ENCODE assay signal across 8 cellular contexts in the genomic region with DNA sequence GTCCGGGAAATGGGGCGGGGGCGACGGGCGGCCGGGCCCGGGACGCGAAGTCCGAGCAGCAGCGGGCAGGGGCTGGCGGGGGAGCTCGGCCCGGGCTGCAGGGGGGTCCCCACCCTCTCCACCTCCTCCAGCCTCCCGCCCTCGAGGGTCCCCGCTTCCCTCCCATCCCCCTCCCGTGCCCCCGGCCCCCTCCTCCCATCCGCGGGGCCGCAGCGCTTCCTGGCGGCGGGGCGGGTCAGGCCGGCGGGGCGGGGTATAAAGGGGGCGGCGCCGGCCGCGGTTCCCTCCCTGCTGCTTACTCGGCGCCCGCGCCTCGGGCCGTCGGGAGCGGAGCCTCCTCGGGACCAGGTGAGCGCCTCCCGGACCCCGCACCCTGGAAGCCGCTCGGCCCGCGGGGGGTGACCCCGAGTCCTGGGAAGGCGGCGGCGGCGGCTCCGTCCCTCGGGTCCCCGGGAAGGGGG. TPM values are rescaled to one million over a fixed set of nuclear protein-coding genes. Genes with fewer than 3 reads are reported as not detected.
DNase-seq lines count a peak whose midpoint lies in the region; ATAC-seq and TF ChIP-seq lines count a peak whose summit lies in the region.

A gene (plus strand): TSS at position 287 of the 461 bp plus-strand sequence.

- H3K27ac Mint-ChIP-seq in IgD-negative memory B cell, result peak within 1 kb of the TSS in 1 of 3 donors; percentile 89
- peak within 1 kb of the TSS; percentile 84 for H3K27ac Mint-ChIP-seq in endothelial cell (ENCODE audit: unreplicated experiment)
- no peak within 1 kb of the TSS for H3K27ac Mint-ChIP-seq in stimulated activated naive B cell treated with anti-CD40 and anti-IgM and Interleukin-4, amounts not matched to agents 10 μg/mL and 1 μg/mL and 100 μg/mL, for 72 hours

- H3K4me1 Mint-ChIP-seq in IgD-negative memory B cell, result no peaks in the 10 kb centered on the region
- H3K4me1 Mint-ChIP-seq in endothelial cell (ENCODE audit: unreplicated experiment), result peaks cover 13% of the 10 kb centered on the region
- peaks cover 0 to 1% of the 10 kb centered on the region in 2 donors for H3K4me1 Mint-ChIP-seq in stimulated activated naive B cell treated with anti-CD40 and anti-IgM and Interleukin-4, amounts not matched to agents 10 μg/mL and 1 μg/mL and 100 μg/mL, for 72 hours

- H3K36me3 Mint-ChIP-seq in IgD-negative memory B cell (no peaks in the 10 kb centered on the region), endothelial cell (ENCODE audit: low read depth, unreplicated experiment) (peaks cover 28% of the 10 kb centered on the region)
- no peaks in the 10 kb centered on the region for H3K36me3 Mint-ChIP-seq in stimulated activated naive B cell treated with anti-CD40 and anti-IgM and Interleukin-4, amounts not matched to agents 10 μg/mL and 1 μg/mL and 100 μg/mL, for 72 hours

- TF ChIP-seq CTCF in AG10803 (conservative IDR thresholded peaks at IDR 0.05; ENCODE audit: low read length) (no peak), endothelial cell (IDR thresholded peaks at IDR 0.05; ENCODE audit: unreplicated experiment) (peak; percentile 37)

- peak; percentile 74 for DNase-seq in AG10803 (ENCODE audit: low read depth)
- peak; percentile 67 for DNase-seq in activated CD8-positive, alpha-beta memory T cell treated with anti-CD3 and anti-CD28 coated beads, Interleukin-2, amount 50 U/mL, for 4 hours
- DNase-seq in endothelial cell (ENCODE audit: low spot score), result peak; percentile 76
- no peak for DNase-seq in stimulated activated naive B cell treated with anti-CD40 and anti-IgM and Interleukin-4, amounts not matched to agents 10 μg/mL and 1 μg/mL and 100 μg/mL, for 72 hours
- no peak for DNase-seq in superior temporal gyrus (ENCODE audit: extremely low spot score)

- H3K9ac ChIP-seq in mucosa of rectum (ENCODE audit: low read depth in 1 of 2, low read length in 2 of 2), result peak within 1 kb of the TSS; percentile 47 to 57

- H3K4me3 ChIP-seq in AG10803 (ENCODE audit: low read length) (peak within 1 kb of the TSS; percentile 82), mucosa of rectum (ENCODE audit: low read length in 2 of 2) (peak within 1 kb of the TSS; percentile 35 to 66)

- no peaks in the 10 kb centered on the region for H3K9me3 ChIP-seq in mucosa of rectum (ENCODE audit: control insufficient read depth in 2 of 2, low read length in 2 of 2)

- peaks cover 2 to 12% (median 11%) of the 10 kb centered on the region in 3 donors for H3K9me3 Mint-ChIP-seq in IgD-negative memory B cell
- H3K9me3 Mint-ChIP-seq in endothelial cell (ENCODE audit: unreplicated experiment), result peaks cover 5% of the 10 kb centered on the region
- peaks cover 3 to 5% of the 10 kb centered on the region in 2 donors for H3K9me3 Mint-ChIP-seq in stimulated activated naive B cell treated with anti-CD40 and anti-IgM and Interleukin-4, amounts not matched to agents 10 μg/mL and 1 μg/mL and 100 μg/mL, for 72 hours

- H3K27me3 Mint-ChIP-seq in IgD-negative memory B cell (peaks cover 30% of the 10 kb centered on the region), endothelial cell (ENCODE audit: unreplicated experiment) (peaks cover 22% of the 10 kb centered on the region)
- H3K27me3 Mint-ChIP-seq in stimulated activated naive B cell treated with anti-CD40 and anti-IgM and Interleukin-4, amounts not matched to agents 10 μg/mL and 1 μg/mL and 100 μg/mL, for 72 hours, result peaks cover 46 to 57% of the 10 kb centered on the region in 2 donors

- peak; percentile 75 to 82 for ATAC-seq in stimulated activated naive B cell treated with anti-CD40 and anti-IgM and Interleukin-4, amounts not matched to agents 10 μg/mL and 1 μg/mL and 100 μg/mL, for 72 hours (replicated peaks)
- no peak for ATAC-seq in HG02970 (IDR thresholded peaks at IDR 0.05; ENCODE audit: low FRiP score, unreplicated experiment)

- no peaks in the 10 kb centered on the region for H3K4me1 ChIP-seq in mucosa of rectum (ENCODE audit: control insufficient read depth in 2 of 2, insufficient read depth in 2 of 2, low read length in 2 of 2)

- H3K27ac ChIP-seq in mucosa of rectum (ENCODE audit: low read depth in 2 of 2, low read length in 2 of 2), result peak within 1 kb of the TSS; percentile 77 to 80

- H3K4me3 Mint-ChIP-seq in IgD-negative memory B cell, result peak within 1 kb of the TSS in 3 of 4 donors; percentile 60 to 81 (median 68)
- peak within 1 kb of the TSS; percentile 95 for H3K4me3 Mint-ChIP-seq in endothelial cell (ENCODE audit: unreplicated experiment)
- peak within 1 kb of the TSS in 1 of 2 donors; percentile 50 for H3K4me3 Mint-ChIP-seq in stimulated activated naive B cell treated with anti-CD40 and anti-IgM and Interleukin-4, amounts not matched to agents 10 μg/mL and 1 μg/mL and 100 μg/mL, for 72 hours

- peaks cover 6 to 8% of the 10 kb centered on the region in 2 donors for H3K27me3 ChIP-seq in mucosa of rectum (ENCODE audit: control insufficient read depth in 2 of 2, insufficient read depth in 2 of 2, low read length in 2 of 2)

- H3K36me3 ChIP-seq in mucosa of rectum (ENCODE audit: control insufficient read depth in 2 of 2, insufficient read depth in 2 of 2, low read length in 2 of 2), result no peaks in the 10 kb centered on the region

RNA-seq across cellular contexts. Expression of the gene that starts here (rescaled TPM):
- 0.14 TPM for polyA plus RNA-seq in IgD-negative memory B cell
- 378 TPM for total RNA-seq in endothelial cell (ENCODE audit: unreplicated experiment)

Comparison
In these comparisons a context has a peak if more than half of its experiments do, and no peak if none do; other contexts are left out.
1. DNase-seq: peak in AG10803 (single experiment), activated CD8-positive, alpha-beta memory T cell treated with anti-CD3 and anti-CD28 coated beads, Interleukin-2, amount 50 U/mL, for 4 hours (single experiment) and endothelial cell (single experiment); none in stimulated activated naive B cell treated with anti-CD40 and anti-IgM and Interleukin-4, amounts not matched to agents 10 μg/mL and 1 μg/mL and 100 μg/mL, for 72 hours (single experiment) and superior temporal gyrus (single experiment).